In the genomic region with DNA sequence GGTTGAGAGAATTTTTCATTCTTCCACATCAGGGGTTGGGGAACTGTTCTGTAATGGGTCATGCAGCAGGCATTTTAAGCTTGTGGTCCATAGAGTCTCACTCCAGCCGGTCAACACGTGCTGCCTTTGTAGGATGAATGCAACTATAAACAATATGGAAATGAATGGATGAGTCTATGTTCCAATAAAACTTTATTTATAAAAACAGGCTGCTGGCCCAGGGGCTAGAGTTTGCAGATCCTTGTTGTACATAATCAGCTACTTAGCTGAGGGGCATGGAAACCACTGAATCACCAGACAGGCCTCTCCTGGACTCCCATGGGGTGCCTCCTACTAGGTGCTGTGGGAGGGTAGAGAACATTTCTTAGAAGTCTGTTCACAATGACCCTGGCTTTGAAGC, we compare ENCODE assay signal across 37 cellular contexts.
"Had no signal": no experiment of that assay in that cellular context is flagged by ENCODE, and none has a peak within 500 bp of the region (broad histone marks: within the 10 kb centered on the region; RNA-seq: fewer than 3 reads in every experiment).

No MANE protein-coding gene starts in this region.

- H3K36me3 Mint-ChIP-seq: activated CD8-positive, alpha-beta memory T cell treated with anti-CD3 and anti-CD28 coated beads, Interleukin-2, amount 10 ng/mL, durations not matched to agents 7 days and 5 days; activated naive CD4-positive, alpha-beta T cell treated with anti-CD3 and anti-CD28 coated beads, Interleukin-2, amount 10 ng/mL, durations not matched to agents 7 days and 5 days; activated naive CD4-positive, alpha-beta T cell treated with anti-CD3 and anti-CD28 coated beads, Interleukin-2, amount 50 U/mL, for 24 hours; activated naive CD8-positive, alpha-beta T cell; activated naive CD8-positive, alpha-beta T cell treated with anti-CD3 and anti-CD28 coated beads, Interleukin-2, amount 10 ng/mL, durations not matched to agents 7 days and 5 days; brain; WTC11 had no signal

- H3K27ac ChIP-seq: ascending aorta, cardiac muscle cell, WERI-Rb-1 had no signal

- H3K9me3 Mint-ChIP-seq: activated CD4-positive, alpha-beta memory T cell treated with anti-CD3 and anti-CD28 coated beads, Interleukin-2, amount 10 ng/mL, durations not matched to agents 7 days and 5 days; activated CD4-positive, alpha-beta T cell treated with anti-CD3 and anti-CD28 coated beads, Interleukin-2, amount 10 ng/mL, durations not matched to agents 7 days and 5 days; activated naive CD4-positive, alpha-beta T cell treated with anti-CD3 and anti-CD28 coated beads, Interleukin-2, amount 10 ng/mL, durations not matched to agents 7 days and 5 days; activated naive CD4-positive, alpha-beta T cell treated with anti-CD3 and anti-CD28 coated beads, Interleukin-2, amount 50 U/mL, for 24 hours; activated naive CD8-positive, alpha-beta T cell treated with anti-CD3 and anti-CD28 coated beads, Interleukin-2, amount 10 ng/mL, durations not matched to agents 7 days and 5 days; activated naive CD8-positive, alpha-beta T cell treated with anti-CD3 and anti-CD28 coated beads, Interleukin-2, amount 50 U/mL, for 24 hours; activated T-cell treated with anti-CD3 and anti-CD28 coated beads, Interleukin-2, amount 50 U/mL, for 24 hours; activated T-helper 2 cell treated with anti-CD3 and anti-CD28 coated beads, Interferon-gamma antibody, Interleukin-2, Interleukin-4, amounts not matched to agents 10 μg/mL and 5 μg/mL and 100 μg/mL, durations not matched to agents 14 hours and 24 hours and 36 hours; central memory CD8-positive, alpha-beta T cell; T-helper 1 cell treated with Interleukin-12 subunit alpha and Interleukin-12 subunit beta and Interleukin-4 antibody, amounts not matched to agents 30 μg/mL and 1 μg/mL, for 36 hours; T-helper 2 cell treated with Interferon-gamma antibody and Interleukin-4, amounts not matched to agents 5 μg/mL and 100 μg/mL, for 36 hours had no signal

- H3K4me1 Mint-ChIP-seq: activated CD4-positive, alpha-beta memory T cell treated with anti-CD3 and anti-CD28 coated beads, Interleukin-2, amount 10 ng/mL, durations not matched to agents 7 days and 5 days; activated CD4-positive, alpha-beta T cell treated with anti-CD3 and anti-CD28 coated beads for 36 hours; activated CD4-positive, alpha-beta T cell treated with anti-CD3 and anti-CD28 coated beads, Interleukin-2, amount 10 ng/mL, durations not matched to agents 7 days and 5 days; activated CD8-positive, alpha-beta memory T cell treated with anti-CD3 and anti-CD28 coated beads, Interleukin-2, amount 10 ng/mL, durations not matched to agents 7 days and 5 days; activated naive CD4-positive, alpha-beta T cell treated with anti-CD3 and anti-CD28 coated beads, Interleukin-2, amount 10 ng/mL, durations not matched to agents 7 days and 5 days; activated naive CD4-positive, alpha-beta T cell treated with anti-CD3 and anti-CD28 coated beads, Interleukin-2, amount 50 U/mL, for 24 hours; activated naive CD8-positive, alpha-beta T cell treated with anti-CD3 and anti-CD28 coated beads, Interleukin-2, amount 10 ng/mL, durations not matched to agents 7 days and 5 days; activated naive CD8-positive, alpha-beta T cell treated with anti-CD3 and anti-CD28 coated beads, Interleukin-2, amount 50 U/mL, for 24 hours; central memory CD8-positive, alpha-beta T cell had no signal

- DNase-seq: activated CD4-positive, alpha-beta memory T cell treated with anti-CD3 and anti-CD28 coated beads, Interleukin-2, amount 10 ng/mL, durations not matched to agents 7 days and 5 days; activated CD4-positive, alpha-beta T cell treated with anti-CD3 and anti-CD28 coated beads for 1 hour; activated CD4-positive, alpha-beta T cell treated with anti-CD3 and anti-CD28 coated beads for 36 hours; activated CD4-positive, alpha-beta T cell treated with anti-CD3 and anti-CD28 coated beads for 48 hours; activated CD4-positive, alpha-beta T cell treated with anti-CD3 and anti-CD28 coated beads, Interleukin-2, amount 10 ng/mL, durations not matched to agents 7 days and 5 days; activated CD4-positive, alpha-beta T cell treated with anti-CD3 and anti-CD28 coated beads, Interleukin-2, amount 50 U/mL, for 48 hours; activated CD4-positive, CD25-positive, alpha-beta regulatory T cell; activated CD8-positive, alpha-beta memory T cell treated with anti-CD3 and anti-CD28 coated beads for 24 hours; activated CD8-positive, alpha-beta memory T cell treated with anti-CD3 and anti-CD28 coated beads, Interleukin-2, amount 10 ng/mL, durations not matched to agents 7 days and 5 days; activated CD8-positive, alpha-beta memory T cell treated with anti-CD3 and anti-CD28 coated beads, Interleukin-2, amount 50 U/mL, for 48 hours; activated CD8-positive, alpha-beta T cell treated with anti-CD3 and anti-CD28 coated beads, Interleukin-2, amount 10 ng/mL, durations not matched to agents 7 days and 5 days; activated effector memory CD4-positive, alpha-beta T cell treated with Interleukin-2 at 50 U/mL for 16 hours; activated gamma-delta T cell; activated naive CD4-positive, alpha-beta T cell treated with anti-CD3 and anti-CD28 coated beads, Interleukin-2, amount 10 ng/mL, durations not matched to agents 7 days and 5 days; activated naive CD4-positive, alpha-beta T cell treated with Interleukin-2 at 50 U/mL for 16 hours; activated naive CD8-positive, alpha-beta T cell treated with anti-CD3 and anti-CD28 coated beads, Interleukin-2, amount 10 ng/mL, durations not matched to agents 7 days and 5 days; activated naive CD8-positive, alpha-beta T cell treated with anti-CD3 and anti-CD28 coated beads, Interleukin-2, amount 50 U/mL, for 24 hours; activated T-cell treated with anti-CD3 and anti-CD28 coated beads, Interleukin-2, amount 50 U/mL, for 24 hours; activated T-cell treated with anti-CD3 and anti-CD28 coated beads, Interleukin-2, amount 50 U/mL, for 48 hours; amygdala; anterior cingulate cortex; caudate nucleus; cerebellar nuclear complex; T-helper 2 cell; T-helper 9 cell; WERI-Rb-1 had no signal

- H3K9me3 ChIP-seq: ascending aorta had no signal

- H3K27ac Mint-ChIP-seq: activated CD4-positive, alpha-beta memory T cell treated with anti-CD3 and anti-CD28 coated beads, Interleukin-2, amount 10 ng/mL, durations not matched to agents 7 days and 5 days; activated CD4-positive, alpha-beta T cell treated with anti-CD3 and anti-CD28 coated beads for 36 hours; activated CD4-positive, alpha-beta T cell treated with anti-CD3 and anti-CD28 coated beads, Interleukin-2, amount 10 ng/mL, durations not matched to agents 7 days and 5 days; activated CD8-positive, alpha-beta memory T cell treated with anti-CD3 and anti-CD28 coated beads, Interleukin-2, amount 10 ng/mL, durations not matched to agents 7 days and 5 days; activated CD8-positive, alpha-beta T cell treated with anti-CD3 and anti-CD28 coated beads, Interleukin-2, amount 10 ng/mL, durations not matched to agents 7 days and 5 days; activated naive CD4-positive, alpha-beta T cell treated with anti-CD3 and anti-CD28 coated beads, Interleukin-2, amount 10 ng/mL, durations not matched to agents 7 days and 5 days; activated naive CD4-positive, alpha-beta T cell treated with anti-CD3 and anti-CD28 coated beads, Interleukin-2, amount 50 U/mL, for 24 hours; activated naive CD8-positive, alpha-beta T cell; activated naive CD8-positive, alpha-beta T cell treated with anti-CD3 and anti-CD28 coated beads, Interleukin-2, amount 10 ng/mL, durations not matched to agents 7 days and 5 days; activated naive CD8-positive, alpha-beta T cell treated with anti-CD3 and anti-CD28 coated beads, Interleukin-2, amount 50 U/mL, for 24 hours; activated T-cell treated with anti-CD3 and anti-CD28 coated beads, Interleukin-2, amount 50 U/mL, for 24 hours; activated T-helper 2 cell treated with anti-CD3 and anti-CD28 coated beads, Interferon-gamma antibody, Interleukin-2, Interleukin-4, amounts not matched to agents 10 μg/mL and 5 μg/mL and 100 μg/mL, durations not matched to agents 14 hours and 24 hours and 36 hours; brain; T-helper 1 cell treated with Interleukin-12 subunit alpha and Interleukin-12 subunit beta and Interleukin-4 antibody, amounts not matched to agents 30 μg/mL and 1 μg/mL, for 36 hours; T-helper 2 cell treated with Interferon-gamma antibody and Interleukin-4, amounts not matched to agents 5 μg/mL and 100 μg/mL, for 36 hours; WTC11 had no signal

- H3K4me1 ChIP-seq: ascending aorta had no signal

- H3K36me3 ChIP-seq: ascending aorta, cardiac muscle cell, WERI-Rb-1 had no signal

- H3K27me3 Mint-ChIP-seq: activated CD8-positive, alpha-beta memory T cell treated with anti-CD3 and anti-CD28 coated beads, Interleukin-2, amount 10 ng/mL, durations not matched to agents 7 days and 5 days had no signal

- H3K4me3 ChIP-seq: ascending aorta, cardiac muscle cell had no signal

- ATAC-seq: activated CD4-positive, alpha-beta T cell treated with anti-CD3 and anti-CD28 coated beads for 36 hours; activated CD4-positive, CD25-positive, alpha-beta regulatory T cell treated with anti-CD3 and anti-CD28 coated beads, Interleukin-2, amount 50 U/mL, for 24 hours; activated CD8-positive, alpha-beta memory T cell treated with anti-CD3 and anti-CD28 coated beads, Interleukin-2, amount 10 ng/mL, durations not matched to agents 7 days and 5 days; activated CD8-positive, alpha-beta T cell treated with anti-CD3 and anti-CD28 coated beads, Interleukin-2, amount 10 ng/mL, durations not matched to agents 7 days and 5 days; activated naive CD8-positive, alpha-beta T cell treated with anti-CD3 and anti-CD28 coated beads, Interleukin-2, amount 50 U/mL, for 24 hours had no signal

- H3K4me3 Mint-ChIP-seq: activated CD4-positive, alpha-beta memory T cell treated with anti-CD3 and anti-CD28 coated beads, Interleukin-2, amount 10 ng/mL, durations not matched to agents 7 days and 5 days; activated CD4-positive, alpha-beta T cell treated with anti-CD3 and anti-CD28 coated beads for 36 hours; activated CD4-positive, alpha-beta T cell treated with anti-CD3 and anti-CD28 coated beads, Interleukin-2, amount 10 ng/mL, durations not matched to agents 7 days and 5 days; activated CD8-positive, alpha-beta memory T cell treated with anti-CD3 and anti-CD28 coated beads, Interleukin-2, amount 10 ng/mL, durations not matched to agents 7 days and 5 days; activated CD8-positive, alpha-beta T cell treated with anti-CD3 and anti-CD28 coated beads, Interleukin-2, amount 10 ng/mL, durations not matched to agents 7 days and 5 days; activated naive CD4-positive, alpha-beta T cell treated with anti-CD3 and anti-CD28 coated beads, Interleukin-2, amount 10 ng/mL, durations not matched to agents 7 days and 5 days; activated naive CD4-positive, alpha-beta T cell treated with anti-CD3 and anti-CD28 coated beads, Interleukin-2, amount 50 U/mL, for 24 hours; activated naive CD8-positive, alpha-beta T cell; activated naive CD8-positive, alpha-beta T cell treated with anti-CD3 and anti-CD28 coated beads, Interleukin-2, amount 10 ng/mL, durations not matched to agents 7 days and 5 days; activated naive CD8-positive, alpha-beta T cell treated with anti-CD3 and anti-CD28 coated beads, Interleukin-2, amount 50 U/mL, for 24 hours; activated T-cell treated with anti-CD3 and anti-CD28 coated beads, Interleukin-2, amount 50 U/mL, for 24 hours; brain; central memory CD8-positive, alpha-beta T cell; T-helper 1 cell treated with Interleukin-12 subunit alpha and Interleukin-12 subunit beta and Interleukin-4 antibody, amounts not matched to agents 30 μg/mL and 1 μg/mL, for 36 hours; T-helper 2 cell treated with Interferon-gamma antibody and Interleukin-4, amounts not matched to agents 5 μg/mL and 100 μg/mL, for 36 hours; WTC11 had no signal

- H3K27me3 ChIP-seq: ascending aorta had no signal
